In the genomic region with DNA sequence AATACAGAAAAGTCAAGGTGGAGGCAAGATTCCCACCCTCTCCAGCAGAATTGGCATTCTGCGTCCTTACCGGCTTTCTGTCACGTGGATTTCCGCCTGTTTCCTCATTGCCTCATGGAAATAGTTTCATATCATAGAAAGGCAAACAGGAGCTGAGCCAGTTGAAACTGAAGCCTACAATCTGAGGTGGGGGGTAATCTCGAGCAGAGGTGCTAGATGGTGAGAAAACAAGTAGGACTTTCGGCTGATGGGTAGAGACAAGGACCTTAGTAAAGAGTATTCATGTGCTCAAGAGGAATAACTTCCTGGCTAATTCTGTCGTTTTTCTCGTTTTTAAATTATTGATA, we compare ENCODE assay signal across 30 cellular contexts.
"Had no signal": no experiment of that assay in that cellular context is flagged by ENCODE, and none has a peak within 500 bp of the region (broad histone marks: within the 10 kb centered on the region; RNA-seq: fewer than 3 reads in every experiment).

No MANE protein-coding gene starts in this region.

- H3K4me3 Mint-ChIP-seq: activated CD4-positive, alpha-beta memory T cell treated with anti-CD3 and anti-CD28 coated beads, Interleukin-2, amount 10 ng/mL, durations not matched to agents 7 days and 5 days; activated CD4-positive, alpha-beta T cell treated with anti-CD3 and anti-CD28 coated beads, Interleukin-2, amount 10 ng/mL, durations not matched to agents 7 days and 5 days; activated naive CD4-positive, alpha-beta T cell treated with anti-CD3 and anti-CD28 coated beads for 36 hours; activated naive CD4-positive, alpha-beta T cell treated with anti-CD3 and anti-CD28 coated beads, Interleukin-2, amount 50 U/mL, for 24 hours; activated naive CD8-positive, alpha-beta T cell treated with anti-CD3 and anti-CD28 coated beads for 36 hours; activated naive CD8-positive, alpha-beta T cell treated with anti-CD3 and anti-CD28 coated beads, Interleukin-2, amount 50 U/mL, for 24 hours; activated T-helper 1 cell treated with anti-CD3 and anti-CD28 coated beads, Interleukin-12 subunit alpha, Interleukin-12 subunit beta, Interleukin-2, Interleukin-4 antibody, amounts not matched to agents 30 ng/mL and 10 ng/mL and 1 ng/mL, durations not matched to agents 14 hours and 24 hours and 36 hours had no signal

- FAIRE-seq: endometrium, endothelial cell of umbilical vein had no signal

- H3K27me3 ChIP-seq: adrenal gland, body of pancreas, colonic mucosa, esophagus squamous epithelium, gastroesophageal sphincter had no signal

- H3K4me1 Mint-ChIP-seq: activated naive CD4-positive, alpha-beta T cell treated with anti-CD3 and anti-CD28 coated beads, Interleukin-2, amount 50 U/mL, for 24 hours; activated naive CD8-positive, alpha-beta T cell treated with anti-CD3 and anti-CD28 coated beads for 36 hours had no signal

- H3K9me3 Mint-ChIP-seq: activated CD4-positive, alpha-beta memory T cell treated with anti-CD3 and anti-CD28 coated beads, Interleukin-2, amount 10 ng/mL, durations not matched to agents 7 days and 5 days; activated CD4-positive, alpha-beta T cell treated with anti-CD3 and anti-CD28 coated beads, Interleukin-2, amount 10 ng/mL, durations not matched to agents 7 days and 5 days; activated naive CD4-positive, alpha-beta T cell treated with anti-CD3 and anti-CD28 coated beads for 36 hours; activated naive CD4-positive, alpha-beta T cell treated with anti-CD3 and anti-CD28 coated beads, Interleukin-2, amount 50 U/mL, for 24 hours; activated naive CD8-positive, alpha-beta T cell treated with anti-CD3 and anti-CD28 coated beads for 36 hours; activated naive CD8-positive, alpha-beta T cell treated with anti-CD3 and anti-CD28 coated beads, Interleukin-2, amount 50 U/mL, for 24 hours; activated T-helper 1 cell treated with anti-CD3 and anti-CD28 coated beads, Interleukin-12 subunit alpha, Interleukin-12 subunit beta, Interleukin-2, Interleukin-4 antibody, amounts not matched to agents 30 ng/mL and 10 ng/mL and 1 ng/mL, durations not matched to agents 14 hours and 24 hours and 36 hours; activated T-helper 2 cell treated with anti-CD3 and anti-CD28 coated beads, Interferon-gamma antibody, Interleukin-2, Interleukin-4, amounts not matched to agents 10 μg/mL and 5 μg/mL and 100 μg/mL, durations not matched to agents 14 hours and 24 hours and 36 hours had no signal

- DNase-seq: activated CD4-positive, alpha-beta memory T cell treated with anti-CD3 and anti-CD28 coated beads, Interleukin-2, amount 10 ng/mL, durations not matched to agents 7 days and 5 days; activated CD4-positive, alpha-beta T cell treated with anti-CD3 and anti-CD28 coated beads for 1 hour; activated CD4-positive, alpha-beta T cell treated with anti-CD3 and anti-CD28 coated beads for 4 hours; activated CD4-positive, alpha-beta T cell treated with anti-CD3 and anti-CD28 coated beads, Interleukin-2, amount 10 ng/mL, durations not matched to agents 7 days and 5 days; activated CD4-positive, alpha-beta T cell treated with anti-CD3 and anti-CD28 coated beads, Interleukin-2, amount 50 U/mL, for 4 hours; activated CD8-positive, alpha-beta memory T cell treated with anti-CD3 and anti-CD28 coated beads, Interleukin-2, amount 50 U/mL, for 48 hours; activated effector memory CD4-positive, alpha-beta T cell treated with anti-CD3 and anti-CD28 coated beads, Interleukin-2, amount 50 U/mL, for 16 hours; activated naive CD4-positive, alpha-beta T cell treated with anti-CD3 and anti-CD28 coated beads for 36 hours; activated naive CD8-positive, alpha-beta T cell treated with anti-CD3 and anti-CD28 coated beads for 36 hours; activated naive CD8-positive, alpha-beta T cell treated with anti-CD3 and anti-CD28 coated beads, Interleukin-2, amount 50 U/mL, for 24 hours; activated T-cell treated with anti-CD3 and anti-CD28 coated beads for 4 hours; activated T-cell treated with anti-CD3 and anti-CD28 coated beads, Interleukin-2, amount 50 U/mL, for 48 hours; adrenal gland; amygdala; aorta; body of pancreas; caudate nucleus; cerebellar nuclear complex; colonic mucosa; effector CD8-positive, alpha-beta T cell; esophagus squamous epithelium; foreskin melanocyte; T-helper 2 cell had no signal

- H3K4me1 ChIP-seq: adrenal gland, body of pancreas, colonic mucosa, esophagus squamous epithelium, gastroesophageal sphincter had no signal

- H3K27ac Mint-ChIP-seq: activated CD4-positive, alpha-beta memory T cell treated with anti-CD3 and anti-CD28 coated beads, Interleukin-2, amount 10 ng/mL, durations not matched to agents 7 days and 5 days; activated CD4-positive, alpha-beta T cell treated with anti-CD3 and anti-CD28 coated beads, Interleukin-2, amount 10 ng/mL, durations not matched to agents 7 days and 5 days; activated naive CD4-positive, alpha-beta T cell treated with anti-CD3 and anti-CD28 coated beads for 36 hours; activated naive CD4-positive, alpha-beta T cell treated with anti-CD3 and anti-CD28 coated beads, Interleukin-2, amount 50 U/mL, for 24 hours; activated naive CD8-positive, alpha-beta T cell treated with anti-CD3 and anti-CD28 coated beads for 36 hours; activated naive CD8-positive, alpha-beta T cell treated with anti-CD3 and anti-CD28 coated beads, Interleukin-2, amount 50 U/mL, for 24 hours; activated T-helper 1 cell treated with anti-CD3 and anti-CD28 coated beads, Interleukin-12 subunit alpha, Interleukin-12 subunit beta, Interleukin-2, Interleukin-4 antibody, amounts not matched to agents 30 ng/mL and 10 ng/mL and 1 ng/mL, durations not matched to agents 14 hours and 24 hours and 36 hours; activated T-helper 2 cell treated with anti-CD3 and anti-CD28 coated beads, Interferon-gamma antibody, Interleukin-2, Interleukin-4, amounts not matched to agents 10 μg/mL and 5 μg/mL and 100 μg/mL, durations not matched to agents 14 hours and 24 hours and 36 hours had no signal

- H3K27ac ChIP-seq: adrenal gland, body of pancreas, colonic mucosa, epithelial cell of prostate, esophagus squamous epithelium, gastroesophageal sphincter had no signal

- H3K9me3 ChIP-seq: adrenal gland, body of pancreas, colonic mucosa, esophagus squamous epithelium, gastroesophageal sphincter had no signal

- ATAC-seq: activated naive CD8-positive, alpha-beta T cell treated with anti-CD3 and anti-CD28 coated beads, Interleukin-2, amount 50 U/mL, for 24 hours; body of pancreas; gastroesophageal sphincter had no signal

- H3K27me3 Mint-ChIP-seq: activated CD4-positive, alpha-beta memory T cell treated with anti-CD3 and anti-CD28 coated beads, Interleukin-2, amount 10 ng/mL, durations not matched to agents 7 days and 5 days; activated CD4-positive, alpha-beta T cell treated with anti-CD3 and anti-CD28 coated beads, Interleukin-2, amount 10 ng/mL, durations not matched to agents 7 days and 5 days; activated naive CD4-positive, alpha-beta T cell treated with anti-CD3 and anti-CD28 coated beads, Interleukin-2, amount 50 U/mL, for 24 hours; activated naive CD8-positive, alpha-beta T cell treated with anti-CD3 and anti-CD28 coated beads for 36 hours; activated naive CD8-positive, alpha-beta T cell treated with anti-CD3 and anti-CD28 coated beads, Interleukin-2, amount 50 U/mL, for 24 hours had no signal

- H3K4me3 ChIP-seq: adrenal gland, body of pancreas, colonic mucosa, esophagus squamous epithelium, gastroesophageal sphincter had no signal

- H3K36me3 ChIP-seq: colonic mucosa had no signal
